In the genomic region with DNA sequence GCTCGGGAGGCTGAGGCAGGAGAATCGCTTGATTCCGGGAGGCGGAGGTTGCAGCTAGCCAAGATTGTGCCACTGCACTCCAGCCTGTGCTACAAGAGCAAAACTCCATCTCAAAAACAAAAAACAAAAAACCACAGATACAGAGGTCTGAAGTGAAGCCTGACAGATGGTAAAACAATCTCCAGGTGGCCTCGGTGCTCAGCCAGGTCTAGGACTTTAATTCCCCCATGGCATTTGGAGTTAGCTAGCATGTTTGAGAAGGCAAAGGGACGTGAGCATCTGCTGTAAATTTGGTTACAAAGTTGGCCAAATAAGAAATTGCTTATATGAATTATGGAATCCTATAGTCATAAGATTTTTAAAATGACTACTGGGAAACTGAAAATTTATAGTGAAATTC, we compare ENCODE assay signal across 15 cellular contexts.
DNase-seq lines count a peak whose midpoint lies in the region; ATAC-seq lines count a peak whose summit lies in the region.
"Had no signal": no experiment of that assay in that cellular context is flagged by ENCODE, and none has a peak within 500 bp of the region (broad histone marks: within the 10 kb centered on the region; RNA-seq: fewer than 3 reads in every experiment).

No MANE protein-coding gene starts in this region.

- ATAC-seq in HG03135 (IDR thresholded peaks at IDR 0.05; ENCODE audit: unreplicated experiment) (no peak), GM21737 (IDR thresholded peaks at IDR 0.05; ENCODE audit: unreplicated experiment) (no peak)
- ATAC-seq: CD8-positive, alpha-beta T cell had no signal

- DNase-seq in D341Med (ENCODE audit: low spot score) (peak; percentile 52), NCI-H524 (lab: John Stamatoyannopoulos, UW) (peak; percentile 63 to 80), NCI-H82 treated with DMSO at 0.1 percent for 48 hours (lab: John Stamatoyannopoulos, UW; ENCODE audit: unreplicated experiment) (peak; percentile 81), superior temporal gyrus (ENCODE audit: extremely low spot score) (no peak)
- DNase-seq: Caco-2; CD4-positive, CD25-positive, alpha-beta regulatory T cell; CD8-positive, alpha-beta T cell; DMS53; DMS79 treated with DMSO at 0.1 percent for 48 hours; GF-D8; GM23248; H7; HCEC 1CT had no signal
